In genomic region chr7:77575187-77575586, GRCh38 we compare ENCODE assay signal across 20 cellular contexts.
"Had no signal": no experiment of that assay in that cellular context is flagged by ENCODE, and none has a peak within 500 bp of the region (broad histone marks: within the 10 kb centered on the region; RNA-seq: fewer than 3 reads in every experiment).

No MANE protein-coding gene starts in this region.

- DNase-seq: activated CD4-positive, CD25-positive, alpha-beta regulatory T cell treated with anti-CD3 and anti-CD28 coated beads, Interleukin-2, amount 50 U/mL, for 72 hours; activated naive CD4-positive, alpha-beta T cell treated with anti-CD3 and anti-CD28 coated beads, Interleukin-2, amount 10 ng/mL, durations not matched to agents 7 days and 5 days; hypothalamus; left cardiac atrium; stimulated activated CD4-positive, alpha-beta T cell treated with anti-CD3 and anti-CD28 coated beads, Interleukin-15, amount 100 ng/mL, for 24 hours; stimulated activated CD4-positive, alpha-beta T cell treated with anti-CD3 and anti-CD28 coated beads, Interleukin-4, amount 100 ng/mL, for 4 hours; stimulated activated CD8-positive, alpha-beta memory T cell treated with anti-CD3 and anti-CD28 coated beads, Interleukin-4, amount 100 ng/mL, for 48 hours; stimulated activated naive CD4-positive, alpha-beta T cell treated with Interleukin-2 at 50 U/mL for 16 hours; T-helper 9 cell; upper lobe of left lung had no signal

- H3K9me3 ChIP-seq: suprapubic skin, upper lobe of left lung had no signal

- H3K4me1 ChIP-seq: neural progenitor cell, parathyroid adenoma had no signal

- H3K4me3 ChIP-seq: cardiac muscle cell, lung, neural progenitor cell, suprapubic skin, upper lobe of left lung had no signal

- ATAC-seq: activated T-helper 17 cell treated with anti-CD3 and anti-CD28 coated beads, Interleukin-2, amount 50 U/mL, for 72 hours; esophagus mucosa; left cardiac atrium had no signal

- H3K27ac Mint-ChIP-seq: activated naive CD4-positive, alpha-beta T cell treated with anti-CD3 and anti-CD28 coated beads, Interleukin-2, amount 10 ng/mL, durations not matched to agents 7 days and 5 days; activated T-helper 17 cell treated with anti-CD3 and anti-CD28 coated beads, Interleukin-2, amount 50 U/mL, for 72 hours; mesothelial cell of epicardium; neural progenitor cell had no signal

- H3K27ac ChIP-seq: cardiac muscle cell, neural progenitor cell, parathyroid adenoma, suprapubic skin, upper lobe of left lung had no signal

- FAIRE-seq: colon, endometrium had no signal

- H3K27me3 ChIP-seq: cardiac muscle cell, neural progenitor cell, suprapubic skin, upper lobe of left lung had no signal

- H3K4me1 Mint-ChIP-seq: activated naive CD4-positive, alpha-beta T cell treated with anti-CD3 and anti-CD28 coated beads, Interleukin-2, amount 10 ng/mL, durations not matched to agents 7 days and 5 days; activated T-helper 17 cell treated with anti-CD3 and anti-CD28 coated beads, Interleukin-2, amount 50 U/mL, for 72 hours; mesothelial cell of epicardium; neural progenitor cell had no signal

- H3K4me3 Mint-ChIP-seq: activated naive CD4-positive, alpha-beta T cell treated with anti-CD3 and anti-CD28 coated beads, Interleukin-2, amount 10 ng/mL, durations not matched to agents 7 days and 5 days; activated T-helper 17 cell treated with anti-CD3 and anti-CD28 coated beads, Interleukin-2, amount 50 U/mL, for 72 hours; mesothelial cell of epicardium; neural progenitor cell had no signal

- H3K9me3 Mint-ChIP-seq: activated naive CD4-positive, alpha-beta T cell treated with anti-CD3 and anti-CD28 coated beads, Interleukin-2, amount 10 ng/mL, durations not matched to agents 7 days and 5 days; activated T-helper 17 cell treated with anti-CD3 and anti-CD28 coated beads, Interleukin-2, amount 50 U/mL, for 72 hours; mesothelial cell of epicardium; neural progenitor cell had no signal

- H3K27me3 Mint-ChIP-seq: activated naive CD4-positive, alpha-beta T cell treated with anti-CD3 and anti-CD28 coated beads, Interleukin-2, amount 10 ng/mL, durations not matched to agents 7 days and 5 days; activated T-helper 17 cell treated with anti-CD3 and anti-CD28 coated beads, Interleukin-2, amount 50 U/mL, for 72 hours had no signal
